25 cellular contexts compared by ENCODE assay signal in genomic region chr5:42467981-42468524, GRCh38. TPM values are rescaled to one million over a fixed set of nuclear protein-coding genes. Genes with fewer than 3 reads are reported as not detected.
"Had no signal": no experiment of that assay in that cellular context is flagged by ENCODE, and none has a peak within 500 bp of the region (broad histone marks: within the 10 kb centered on the region; RNA-seq: fewer than 3 reads in every experiment).

No MANE protein-coding gene starts in this region.

- H3K4me3 ChIP-seq: dorsolateral prefrontal cortex, esophagus muscularis mucosa, gastroesophageal sphincter, heart left ventricle, hepatocyte, lung, ovary, psoas muscle, sigmoid colon, suprapubic skin had no signal

- H3K9me3 ChIP-seq: esophagus muscularis mucosa, gastroesophageal sphincter, heart left ventricle, ovary, psoas muscle, sigmoid colon, suprapubic skin had no signal

- H3K4me1 ChIP-seq: foreskin keratinocyte, heart left ventricle, suprapubic skin had no signal

- H3K27me3 ChIP-seq: dorsolateral prefrontal cortex, esophagus muscularis mucosa, foreskin keratinocyte, gastroesophageal sphincter, heart left ventricle, hepatocyte, ovary, sigmoid colon, suprapubic skin had no signal

- DNase-seq: dorsolateral prefrontal cortex; effector CD4-positive, alpha-beta T cell; foreskin keratinocyte; heart left ventricle; kidney; natural killer cell; occipital lobe; ovary; posterior cingulate gyrus; sigmoid colon; stimulated activated CD4-positive, alpha-beta T cell treated with anti-CD3 and anti-CD28 coated beads, Interleukin-2, amount 100 ng/mL, for 24 hours; stimulated activated CD4-positive, alpha-beta T cell treated with anti-CD3 and anti-CD28 coated beads, Interleukin-4, amount 100 ng/mL, for 4 hours; stimulated activated naive CD4-positive, alpha-beta T cell; stimulated activated naive CD8-positive, alpha-beta T cell treated with anti-CD3 and anti-CD28 coated beads, Interleukin-15, amount 100 ng/mL, for 72 hours; trophoblast cell had no signal

- H3K36me3 ChIP-seq: gastroesophageal sphincter, ovary, sigmoid colon, suprapubic skin had no signal

- ATAC-seq: foreskin keratinocyte; gastroesophageal sphincter; heart left ventricle; left lobe of liver; natural killer cell; psoas muscle; right cardiac atrium; stimulated activated naive CD8-positive, alpha-beta T cell treated with anti-CD3 and anti-CD28 coated beads, Interleukin-15, amount 100 ng/mL, for 72 hours had no signal

- H3K27ac ChIP-seq: dorsolateral prefrontal cortex, epithelial cell of prostate, esophagus muscularis mucosa, foreskin keratinocyte, gastroesophageal sphincter, heart left ventricle, hepatocyte, ovary, psoas muscle, sigmoid colon, suprapubic skin had no signal

RNA-seq across cellular contexts. Expression of gene GHR, which starts 44.8 kb away (rescaled TPM):
- total RNA-seq: mononuclear cell, natural killer cell had no signal
